Comparison of ENCODE assay signal across 17 cellular contexts in the genomic region with DNA sequence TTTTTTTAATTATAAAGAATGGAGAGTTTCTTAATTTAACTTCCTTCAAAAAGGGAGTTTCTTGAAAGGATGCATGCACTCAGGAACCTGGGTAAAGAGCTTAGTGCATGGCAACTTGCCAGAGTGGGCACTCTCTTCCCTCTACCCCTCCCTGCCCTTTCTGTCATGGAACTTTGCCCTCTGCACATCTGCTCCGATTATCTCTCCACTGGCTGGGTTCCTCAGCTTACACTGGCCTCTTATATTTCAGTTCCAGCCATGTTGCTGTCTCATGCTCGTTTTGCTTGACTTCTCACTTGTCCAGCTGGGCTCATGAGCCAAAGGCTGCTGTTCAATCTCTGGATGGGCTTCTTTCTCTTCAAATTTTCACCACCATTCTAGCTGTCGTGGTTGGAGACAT.
"Had no signal": no experiment of that assay in that cellular context is flagged by ENCODE, and none has a peak within 500 bp of the region (broad histone marks: within the 10 kb centered on the region; RNA-seq: fewer than 3 reads in every experiment).

No MANE protein-coding gene starts in this region.

- FAIRE-seq: astrocyte, islet of Langerhans had no signal

- H3K9me3 ChIP-seq: gastrocnemius medialis, neutrophil, tibial artery, uterus had no signal

- H3K27ac ChIP-seq: gastrocnemius medialis, neutrophil, parathyroid adenoma, tibial artery, uterus had no signal

- H3K4me1 ChIP-seq: gastrocnemius medialis, parathyroid adenoma, tibial artery, uterus had no signal

- ATAC-seq: gastrocnemius medialis; left lobe of liver; naive thymus-derived CD4-positive, alpha-beta T cell; stimulated activated memory B cell treated with anti-CD40 and anti-IgM and Interleukin-4, amounts not matched to agents 10 μg/mL and 1 μg/mL and 100 μg/mL, for 72 hours had no signal

- H3K27me3 ChIP-seq: gastrocnemius medialis, neutrophil, tibial artery, uterus had no signal

- DNase-seq: activated CD4-positive, alpha-beta T cell treated with anti-CD3 and anti-CD28 coated beads, Interleukin-2, amount 50 U/mL, for 48 hours; activated CD4-positive, CD25-positive, alpha-beta regulatory T cell treated with anti-CD3 and anti-CD28 coated beads, Interleukin-2, amount 50 U/mL, for 72 hours; activated naive CD4-positive, alpha-beta T cell treated with anti-CD3 and anti-CD28 coated beads, Interleukin-2, amount 10 ng/mL, durations not matched to agents 7 days and 5 days; activated T-cell treated with anti-CD3 and anti-CD28 coated beads, Interleukin-2, amount 50 U/mL, for 1 hour; erythroblast; gastrocnemius medialis; naive thymus-derived CD4-positive, alpha-beta T cell; retina; T1000; tibial artery; uterus had no signal

- H3K36me3 ChIP-seq: gastrocnemius medialis, neutrophil, tibial artery, uterus had no signal

- H3K4me3 ChIP-seq: gastrocnemius medialis, tibial artery, uterus had no signal
